Comparison of ENCODE assay signal across 16 cellular contexts in the genomic region with DNA sequence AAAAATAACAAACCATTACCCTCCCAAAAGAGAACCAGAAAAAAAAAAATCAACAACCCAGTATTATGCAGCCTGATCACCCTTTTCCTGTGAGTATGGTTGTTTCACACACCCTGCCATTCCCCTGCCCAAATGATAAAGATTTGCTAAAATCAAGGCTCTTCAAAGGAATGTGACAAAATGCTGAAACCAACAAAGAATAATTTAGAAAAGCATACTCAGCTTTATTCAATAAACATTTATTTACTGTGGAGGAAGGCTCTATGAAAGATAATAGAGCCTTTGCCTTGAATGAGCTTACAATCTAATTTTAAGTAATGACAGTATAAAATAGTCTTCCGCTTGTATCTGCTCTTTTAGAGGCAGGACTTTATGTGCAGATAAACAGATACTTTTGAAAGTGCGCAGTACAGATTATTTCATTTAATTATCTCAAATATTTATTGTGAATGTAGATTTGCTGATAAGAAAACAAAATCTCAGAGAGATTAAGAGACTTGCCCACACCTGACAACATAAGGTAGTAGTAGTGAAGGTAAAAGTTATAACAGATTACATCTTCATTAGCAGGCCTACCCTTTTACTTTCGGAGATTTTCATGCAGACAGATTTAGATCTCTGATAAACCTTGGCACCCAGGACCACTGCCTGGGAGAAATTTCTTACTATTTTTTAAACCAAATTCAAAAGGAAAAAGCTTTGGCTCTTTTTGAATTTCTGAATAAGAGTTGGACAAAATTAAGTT.
DNase-seq lines count a peak whose midpoint lies in the region; ATAC-seq and TF ChIP-seq lines count a peak whose summit lies in the region.
"Had no signal": no experiment of that assay in that cellular context is flagged by ENCODE, and none has a peak within 500 bp of the region (broad histone marks: within the 10 kb centered on the region; RNA-seq: fewer than 3 reads in every experiment).

No MANE protein-coding gene starts in this region.

- no peaks in the 10 kb centered on the region for H3K9me3 ChIP-seq in psoas muscle
- H3K9me3 ChIP-seq: BLaER1, Caco-2, HAP-1 had no signal

- H3K4me1 ChIP-seq in GM23338 (ENCODE audit: insufficient read depth): peaks cover 47% of the 10 kb centered on the region
- peaks cover 10% of the 10 kb centered on the region for H3K4me1 ChIP-seq in psoas muscle
- H3K4me1 ChIP-seq: BLaER1, Caco-2, HAP-1 had no signal

- H3K4me1 Mint-ChIP-seq in GM23338: peaks cover 62% of the 10 kb centered on the region
- peaks cover 66% of the 10 kb centered on the region for H3K4me1 Mint-ChIP-seq in WTC11
- H3K4me1 Mint-ChIP-seq: B cell; CD4-positive, CD25-positive, alpha-beta regulatory T cell had no signal

- H3K27me3 ChIP-seq in GM23338 (ENCODE audit: insufficient read depth): no peaks in the 10 kb centered on the region
- no peaks in the 10 kb centered on the region for H3K27me3 ChIP-seq in psoas muscle (ENCODE audit: insufficient read depth in 3 of 3, low read length in 2 of 3)
- H3K27me3 ChIP-seq: BLaER1 had no signal

- DNase-seq in GM23338 (ENCODE audit: low spot score) (no peak), SK-N-DZ (ENCODE audit: low spot score) (peak; percentile 4), WTC11 (ENCODE audit: low spot score) (no peak), NOMO-1 treated with dmso at 0.1 percent for 144 hours (lab: John Stamatoyannopoulos, UW; ENCODE audit: unreplicated experiment) (no peak), psoas muscle (no peak)
- DNase-seq: Caco-2; CD4-positive, CD25-positive, alpha-beta regulatory T cell; CD8-positive, alpha-beta T cell; DMS153; DND-41; GOT3 had no signal

- TF ChIP-seq CTCF in GM23338 (conservative IDR thresholded peaks at IDR 0.05; ENCODE audit: low read depth in 2 of 2) (no peak), WTC11 (IDR thresholded peaks at IDR 0.05) (no peak), psoas muscle (IDR thresholded peaks at IDR 0.05) (no peak)

- H3K4me3 Mint-ChIP-seq in GM23338 (no peak overlapping the region), WTC11 (no peak overlapping the region)
- H3K4me3 Mint-ChIP-seq: B cell; CD4-positive, CD25-positive, alpha-beta regulatory T cell; CD8-positive, alpha-beta T cell had no signal

- WGBS in psoas muscle, 3 donors: 92 to 97% (median 96%) methylated on average over 3 of the region's 3 CpGs

- no peak overlapping the region for H2AFZ ChIP-seq in GM23338

- H3K36me3 ChIP-seq in GM23338 (ENCODE audit: insufficient read depth): no peaks in the 10 kb centered on the region
- H3K36me3 ChIP-seq in psoas muscle (ENCODE audit: insufficient read depth in 1 of 2, low read depth in 1 of 2): no peaks in the 10 kb centered on the region
- H3K36me3 ChIP-seq: BLaER1, HAP-1 had no signal

- CTCF ChIA-PET in WTC11 (lab: Charles Lee): no interaction called here

- no peak overlapping the region for H3K4me2 ChIP-seq in GM23338
- H3K4me2 ChIP-seq: BLaER1 had no signal

- H3K27ac Mint-ChIP-seq in GM23338 (peak overlapping the region; percentile 51; the same call in 1 of the 2 replicates), WTC11 (peak overlapping the region; percentile 22; the same call in 1 of the 2 replicates)
- H3K27ac Mint-ChIP-seq: B cell; CD4-positive, CD25-positive, alpha-beta regulatory T cell; CD8-positive, alpha-beta T cell had no signal

- intact Hi-C loops in psoas muscle (cut with DNase I): no loop called here

- H3K27me3 Mint-ChIP-seq in GM23338 (ENCODE audit: insufficient read depth, low read depth, poor library complexity) (peaks cover 2% of the 10 kb centered on the region), WTC11 (ENCODE audit: low read depth) (no peaks in the 10 kb centered on the region)
- H3K27me3 Mint-ChIP-seq: B cell; CD4-positive, CD25-positive, alpha-beta regulatory T cell had no signal

- H3K4me3 ChIP-seq in GM23338 (no peak overlapping the region), psoas muscle (no peak overlapping the region)
- H3K4me3 ChIP-seq: BLaER1, HAP-1 had no signal

- ATAC-seq in GM23338: no peak
- no peak for ATAC-seq in WTC11
- ATAC-seq in GM19397 (IDR thresholded peaks at IDR 0.05; ENCODE audit: unreplicated experiment): no peak
- no peak for ATAC-seq in psoas muscle
- ATAC-seq: CD8-positive, alpha-beta T cell had no signal

- POLR2A ChIA-PET in WTC11 (lab: Charles Lee): no interaction called here

- H3K9me3 Mint-ChIP-seq in GM23338 (no peaks in the 10 kb centered on the region), WTC11 (no peaks in the 10 kb centered on the region)
- H3K9me3 Mint-ChIP-seq: CD4-positive, CD25-positive, alpha-beta regulatory T cell; CD8-positive, alpha-beta T cell had no signal

- H3K36me3 Mint-ChIP-seq in GM23338 (ENCODE audit: low read depth) (no peaks in the 10 kb centered on the region), WTC11 (no peaks in the 10 kb centered on the region)

- H3F3A ChIP-seq in GM23338 (replicated peaks; ENCODE audit: low read depth): no peaks in the 10 kb centered on the region

- H3K79me2 ChIP-seq in GM23338 (replicated peaks; ENCODE audit: insufficient read depth): no peaks in the 10 kb centered on the region

- H3K27ac ChIP-seq in GM23338 (ENCODE audit: low read depth) (peak overlapping the region; percentile 0; the same call in 1 of the 2 replicates), psoas muscle (no peak overlapping the region)
- H3K27ac ChIP-seq: BLaER1, C4-2B had no signal

- no peaks in the 10 kb centered on the region for H4K20me1 ChIP-seq in GM23338 (replicated peaks; ENCODE audit: insufficient read depth)
- H4K20me1 ChIP-seq: BLaER1 had no signal

- no peaks in the 10 kb centered on the region for H3K9me2 ChIP-seq in GM23338 (ENCODE audit: insufficient read depth)

TF ChIP-seq in GM23338, 12 proteins besides CTCF, POLR2A, EP300 and RAD21:
- TF ChIP-seq STAT1 (IDR thresholded peaks at IDR 0.05; ENCODE audit: unreplicated experiment) (no peak), CREB1 (CRISPR knock-in tag; IDR thresholded peaks at IDR 0.05; ENCODE audit: low read depth) (no peak), ZNF331 (CRISPR knock-in tag; IDR thresholded peaks at IDR 0.05; ENCODE audit: low read depth) (no peak), ETS1 (IDR thresholded peaks at IDR 0.05) (no peak), ZNF114 (CRISPR knock-in tag; IDR thresholded peaks at IDR 0.05) (no peak), EZH2 (IDR thresholded peaks at IDR 0.05; ENCODE audit: low read depth, unreplicated experiment) (no peak)

TF ChIP-seq in WTC11, 78 proteins besides CTCF, POLR2A, EP300 and RAD21:
- TF ChIP-seq, protein P1, sequence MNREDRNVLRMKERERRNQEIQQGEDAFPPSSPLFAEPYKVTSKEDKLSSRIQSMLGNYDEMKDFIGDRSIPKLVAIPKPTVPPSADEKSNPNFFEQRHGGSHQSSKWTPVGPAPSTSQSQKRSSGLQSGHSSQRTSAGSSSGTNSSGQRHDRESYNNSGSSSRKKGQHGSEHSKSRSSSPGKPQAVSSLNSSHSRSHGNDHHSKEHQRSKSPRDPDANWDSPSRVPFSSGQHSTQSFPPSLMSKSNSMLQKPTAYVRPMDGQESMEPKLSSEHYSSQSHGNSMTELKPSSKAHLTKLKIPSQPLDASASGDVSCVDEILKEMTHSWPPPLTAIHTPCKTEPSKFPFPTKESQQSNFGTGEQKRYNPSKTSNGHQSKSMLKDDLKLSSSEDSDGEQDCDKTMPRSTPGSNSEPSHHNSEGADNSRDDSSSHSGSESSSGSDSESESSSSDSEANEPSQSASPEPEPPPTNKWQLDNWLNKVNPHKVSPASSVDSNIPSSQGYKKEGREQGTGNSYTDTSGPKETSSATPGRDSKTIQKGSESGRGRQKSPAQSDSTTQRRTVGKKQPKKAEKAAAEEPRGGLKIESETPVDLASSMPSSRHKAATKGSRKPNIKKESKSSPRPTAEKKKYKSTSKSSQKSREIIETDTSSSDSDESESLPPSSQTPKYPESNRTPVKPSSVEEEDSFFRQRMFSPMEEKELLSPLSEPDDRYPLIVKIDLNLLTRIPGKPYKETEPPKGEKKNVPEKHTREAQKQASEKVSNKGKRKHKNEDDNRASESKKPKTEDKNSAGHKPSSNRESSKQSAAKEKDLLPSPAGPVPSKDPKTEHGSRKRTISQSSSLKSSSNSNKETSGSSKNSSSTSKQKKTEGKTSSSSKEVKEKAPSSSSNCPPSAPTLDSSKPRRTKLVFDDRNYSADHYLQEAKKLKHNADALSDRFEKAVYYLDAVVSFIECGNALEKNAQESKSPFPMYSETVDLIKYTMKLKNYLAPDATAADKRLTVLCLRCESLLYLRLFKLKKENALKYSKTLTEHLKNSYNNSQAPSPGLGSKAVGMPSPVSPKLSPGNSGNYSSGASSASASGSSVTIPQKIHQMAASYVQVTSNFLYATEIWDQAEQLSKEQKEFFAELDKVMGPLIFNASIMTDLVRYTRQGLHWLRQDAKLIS (CRISPR knock-in tag; IDR thresholded peaks at IDR 0.05; ENCODE audit: borderline replicate concordance): no peak
- TF ChIP-seq ELF4 (CRISPR knock-in tag; IDR thresholded peaks at IDR 0.05; ENCODE audit: low read depth) (no peak), E2F5 (CRISPR knock-in tag; IDR thresholded peaks at IDR 0.05) (no peak), ZNF232 (CRISPR knock-in tag; IDR thresholded peaks at IDR 0.05) (no peak), GABPB1 (CRISPR knock-in tag; IDR thresholded peaks at IDR 0.05) (no peak), CBFB (CRISPR knock-in tag; IDR thresholded peaks at IDR 0.05; ENCODE audit: low read depth) (no peak), NFE2L1 (CRISPR knock-in tag; IDR thresholded peaks at IDR 0.05) (no peak), ZNF423 (CRISPR knock-in tag; IDR thresholded peaks at IDR 0.05) (no peak), FOXK1 (CRISPR knock-in tag; IDR thresholded peaks at IDR 0.05) (no peak)
TF ChIP-seq in WTC11: peak in this region for 0.
